ENCODE assay signal across 22 cellular contexts in the genomic region with DNA sequence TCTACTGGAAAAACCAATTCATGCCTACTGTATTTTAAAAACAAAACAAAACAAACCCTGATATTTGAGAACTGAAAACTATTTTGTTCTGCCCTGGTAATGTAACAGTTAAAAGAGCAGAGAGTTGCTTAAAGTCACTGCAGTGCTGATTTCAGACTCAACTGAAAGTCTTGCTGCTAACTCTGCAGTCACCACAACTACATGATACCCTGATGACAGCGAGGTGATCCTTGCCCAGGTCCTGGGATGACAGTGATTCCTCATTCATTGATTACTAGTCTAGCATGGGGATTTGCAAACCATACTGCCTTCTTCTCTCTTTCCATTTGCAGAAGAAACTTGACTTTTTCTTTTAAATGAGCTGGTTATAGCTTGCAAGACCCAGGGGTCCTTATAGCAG.
"Had no signal": no experiment of that assay in that cellular context is flagged by ENCODE, and none has a peak within 500 bp of the region (broad histone marks: within the 10 kb centered on the region; RNA-seq: fewer than 3 reads in every experiment).

No MANE protein-coding gene starts in this region.

- H3K27me3 ChIP-seq: Peyer's patch, SJSA1 had no signal

- DNase-seq: KBM-7; NCI-H1092 treated with DMSO at 0.1 percent for 48 hours; NCI-H1436; NCI-H187; NCI-H2029; NCI-H2081 treated with DMSO at 0.1 percent for 48 hours; NCI-H2171; NCI-H226; NCI-H446; NCI-H510A; NCI-H524 treated with DMSO at 0.1 percent for 48 hours; NCI-H69; NCI-H774; NK-92 treated with Interleukin-12 subunit alpha and Interleukin-12 subunit beta, amount 100 ng/mL, for 24 hours; PC-3; SHP77 treated with DMSO at 0.1 percent for 48 hours; T-helper 1 cell; T-helper 17 cell had no signal

- H3K9me3 ChIP-seq: Peyer's patch, SJSA1 had no signal

- H3K4me1 ChIP-seq: SJSA1 had no signal

- ATAC-seq: PC-3, Right ventricle myocardium inferior, T-helper 17 cell had no signal

- H3K27ac ChIP-seq: SJSA1, SK-N-MC had no signal

- H3K36me3 ChIP-seq: SJSA1 had no signal

- H3K4me3 ChIP-seq: Peyer's patch, SJSA1, SK-N-MC had no signal
